Comparison of ENCODE assay signal across 1 cellular context in the genomic region with DNA sequence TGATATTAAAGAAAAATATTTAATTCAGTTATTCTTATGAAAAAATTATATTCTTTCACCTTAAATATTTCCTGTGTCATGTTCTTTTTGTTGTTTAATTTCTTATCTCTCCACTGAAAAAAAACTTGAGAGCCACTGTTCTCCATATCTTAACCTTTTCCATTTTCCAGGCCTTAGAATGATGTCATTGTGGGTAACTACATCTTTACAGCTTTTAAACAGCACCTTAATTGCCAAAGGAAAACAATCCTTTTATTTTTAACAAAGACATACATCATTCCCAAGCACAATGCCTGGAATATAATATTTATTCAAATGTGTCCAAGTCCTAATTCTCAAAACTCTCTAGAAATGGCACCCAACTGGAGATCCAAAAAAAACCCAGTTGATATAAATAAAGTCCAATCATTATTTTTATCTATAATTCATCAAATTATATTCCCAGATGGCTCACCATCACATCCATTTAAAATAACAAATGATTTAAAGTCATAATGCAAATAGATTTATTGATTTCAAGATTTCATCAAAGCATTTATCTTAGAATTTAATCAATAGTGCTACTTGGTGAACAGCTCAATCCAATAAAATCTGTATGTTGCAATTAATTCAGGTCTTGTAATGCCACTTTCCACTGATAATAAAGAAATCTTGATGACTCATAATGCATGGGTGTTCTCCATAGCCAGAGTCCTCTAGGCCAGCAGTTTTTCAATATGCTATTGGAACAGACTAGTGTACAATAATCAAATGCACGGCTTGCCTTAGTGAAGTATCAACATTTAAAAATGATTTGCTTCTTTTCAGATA.
A peak's percentile ranks its signal among the peaks of the same experiment; 100 is the strongest.
TF ChIP-seq lines count a peak whose summit lies in the region.

No MANE protein-coding gene starts in this region.

TF ChIP-seq in HEK293, 187 proteins besides CTCF, POLR2A, EP300 and RAD21 (continued from another document):
- TF ChIP-seq, protein P1, sequence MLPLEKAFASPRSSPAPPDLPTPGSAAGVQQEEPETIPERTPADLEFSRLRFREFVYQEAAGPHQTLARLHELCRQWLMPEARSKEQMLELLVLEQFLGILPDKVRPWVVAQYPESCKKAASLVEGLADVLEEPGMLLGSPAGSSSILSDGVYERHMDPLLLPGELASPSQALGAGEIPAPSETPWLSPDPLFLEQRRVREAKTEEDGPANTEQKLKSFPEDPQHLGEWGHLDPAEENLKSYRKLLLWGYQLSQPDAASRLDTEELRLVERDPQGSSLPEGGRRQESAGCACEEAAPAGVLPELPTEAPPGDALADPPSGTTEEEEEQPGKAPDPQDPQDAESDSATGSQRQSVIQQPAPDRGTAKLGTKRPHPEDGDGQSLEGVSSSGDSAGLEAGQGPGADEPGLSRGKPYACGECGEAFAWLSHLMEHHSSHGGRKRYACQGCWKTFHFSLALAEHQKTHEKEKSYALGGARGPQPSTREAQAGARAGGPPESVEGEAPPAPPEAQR (tag by site-specific recombination; IDR thresholded peaks at IDR 0.05): no peak
- no peak for TF ChIP-seq ZNF404 (tag by site-specific recombination; IDR thresholded peaks at IDR 0.05)
- TF ChIP-seq ZNF302 (tag by site-specific recombination; IDR thresholded peaks at IDR 0.05; ENCODE audit: low read depth): no peak
- TF ChIP-seq ZNF174 (tag by site-specific recombination; IDR thresholded peaks at IDR 0.05): no peak
- no peak for TF ChIP-seq ZNF391 (tag by site-specific recombination; IDR thresholded peaks at IDR 0.05; ENCODE audit: borderline replicate concordance, low read depth)
- peak; percentile 34; the same call in 1 of the 2 replicates for TF ChIP-seq FEZF1 (tag by site-specific recombination; IDR thresholded peaks at IDR 0.05)
- TF ChIP-seq ZNF138 (tag by site-specific recombination; IDR thresholded peaks at IDR 0.05; ENCODE audit: borderline replicate concordance): no peak
- TF ChIP-seq ZNF544 (tag by site-specific recombination; IDR thresholded peaks at IDR 0.05): no peak
- TF ChIP-seq, protein P2, sequence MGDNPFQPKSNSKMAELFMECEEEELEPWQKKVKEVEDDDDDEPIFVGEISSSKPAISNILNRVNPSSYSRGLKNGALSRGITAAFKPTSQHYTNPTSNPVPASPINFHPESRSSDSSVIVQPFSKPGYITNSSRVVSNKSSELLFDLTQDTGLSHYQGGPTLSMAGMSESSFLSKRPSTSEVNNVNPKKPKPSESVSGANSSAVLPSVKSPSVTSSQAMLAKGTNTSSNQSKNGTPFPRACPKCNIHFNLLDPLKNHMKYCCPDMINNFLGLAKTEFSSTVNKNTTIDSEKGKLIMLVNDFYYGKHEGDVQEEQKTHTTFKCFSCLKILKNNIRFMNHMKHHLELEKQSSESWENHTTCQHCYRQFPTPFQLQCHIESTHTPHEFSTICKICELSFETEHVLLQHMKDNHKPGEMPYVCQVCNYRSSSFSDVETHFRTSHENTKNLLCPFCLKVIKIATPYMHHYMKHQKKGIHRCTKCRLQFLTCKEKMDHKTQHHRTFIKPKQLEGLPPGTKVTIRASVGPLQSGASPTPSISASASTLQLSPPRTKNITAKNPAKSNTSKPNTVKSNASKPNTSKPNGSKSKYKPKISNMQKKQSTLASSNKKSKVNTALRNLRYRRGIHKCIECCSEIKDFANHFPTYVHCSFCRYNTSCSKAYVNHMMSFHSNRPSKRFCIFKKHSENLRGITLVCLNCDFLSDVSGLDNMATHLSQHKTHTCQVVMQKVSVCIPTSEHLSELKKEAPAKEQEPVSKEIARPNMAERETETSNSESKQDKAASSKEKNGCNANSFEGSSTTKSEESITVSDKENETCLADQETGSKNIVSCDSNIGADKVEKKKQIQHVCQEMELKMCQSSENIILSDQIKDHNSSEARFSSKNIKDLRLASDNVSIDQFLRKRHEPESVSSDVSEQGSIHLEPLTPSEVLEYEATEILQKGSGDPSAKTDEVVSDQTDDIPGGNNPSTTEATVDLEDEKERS (tag by site-specific recombination; IDR thresholded peaks at IDR 0.05): no peak
- TF ChIP-seq ZNF223 (tag by site-specific recombination; IDR thresholded peaks at IDR 0.05): no peak
